18 cellular contexts compared by ENCODE assay signal in genomic region chr3:155385896-155386295, GRCh38.
"Had no signal": no experiment of that assay in that cellular context is flagged by ENCODE, and none has a peak within 500 bp of the region (broad histone marks: within the 10 kb centered on the region; RNA-seq: fewer than 3 reads in every experiment).

No MANE protein-coding gene starts in this region.

- H3K36me3 ChIP-seq: upper lobe of left lung had no signal

- H3K27ac Mint-ChIP-seq: activated B cell treated with CpG ODN at 0.5 μM for 24 hours; activated CD4-positive, alpha-beta memory T cell treated with anti-CD3 and anti-CD28 coated beads for 36 hours; activated CD4-positive, alpha-beta T cell treated with anti-CD3 and anti-CD28 coated beads for 36 hours; activated naive CD4-positive, alpha-beta T cell treated with anti-CD3 and anti-CD28 coated beads for 36 hours; activated naive CD8-positive, alpha-beta T cell treated with anti-CD3 and anti-CD28 coated beads, Interleukin-2, amount 10 ng/mL, durations not matched to agents 7 days and 5 days; activated T-cell treated with anti-CD3 and anti-CD28 coated beads, Interleukin-2, amount 50 U/mL, for 72 hours; mesothelial cell of epicardium; naive thymus-derived CD8-positive, alpha-beta T cell; T-helper 1 cell treated with Interleukin-12 subunit alpha and Interleukin-12 subunit beta and Interleukin-4 antibody, amounts not matched to agents 30 μg/mL and 1 μg/mL, for 36 hours had no signal

- H3K4me1 Mint-ChIP-seq: activated B cell treated with CpG ODN at 0.5 μM for 24 hours; activated CD4-positive, alpha-beta T cell treated with anti-CD3 and anti-CD28 coated beads for 36 hours; mesothelial cell of epicardium; naive thymus-derived CD8-positive, alpha-beta T cell had no signal

- H3K4me1 ChIP-seq: upper lobe of left lung had no signal

- H3K9me3 ChIP-seq: psoas muscle, upper lobe of left lung had no signal

- H3K27me3 ChIP-seq: upper lobe of left lung had no signal

- H3K36me3 Mint-ChIP-seq: activated CD4-positive, alpha-beta memory T cell treated with anti-CD3 and anti-CD28 coated beads for 36 hours; activated naive CD8-positive, alpha-beta T cell treated with anti-CD3 and anti-CD28 coated beads, Interleukin-2, amount 10 ng/mL, durations not matched to agents 7 days and 5 days; mesothelial cell of epicardium; naive thymus-derived CD8-positive, alpha-beta T cell had no signal

- ATAC-seq: activated CD4-positive, alpha-beta T cell treated with anti-CD3 and anti-CD28 coated beads for 36 hours; activated T-cell treated with anti-CD3 and anti-CD28 coated beads, Interleukin-2, amount 50 U/mL, for 72 hours; naive thymus-derived CD8-positive, alpha-beta T cell; stimulated activated naive CD8-positive, alpha-beta T cell treated with anti-CD3 and anti-CD28 coated beads, Interleukin-15, Interleukin-2, amounts not matched to agents 100 U/mL and 50 U/mL, for 24 hours had no signal

- H3K4me3 Mint-ChIP-seq: activated B cell treated with CpG ODN at 0.5 μM for 24 hours; activated CD4-positive, alpha-beta memory T cell treated with anti-CD3 and anti-CD28 coated beads for 36 hours; activated CD4-positive, alpha-beta T cell treated with anti-CD3 and anti-CD28 coated beads for 36 hours; activated naive CD4-positive, alpha-beta T cell treated with anti-CD3 and anti-CD28 coated beads for 36 hours; activated naive CD8-positive, alpha-beta T cell treated with anti-CD3 and anti-CD28 coated beads, Interleukin-2, amount 10 ng/mL, durations not matched to agents 7 days and 5 days; activated T-cell treated with anti-CD3 and anti-CD28 coated beads, Interleukin-2, amount 50 U/mL, for 72 hours; mesothelial cell of epicardium; naive thymus-derived CD8-positive, alpha-beta T cell; T-helper 1 cell treated with Interleukin-12 subunit alpha and Interleukin-12 subunit beta and Interleukin-4 antibody, amounts not matched to agents 30 μg/mL and 1 μg/mL, for 36 hours had no signal

- H3K27me3 Mint-ChIP-seq: activated CD4-positive, alpha-beta memory T cell treated with anti-CD3 and anti-CD28 coated beads for 36 hours; activated CD4-positive, alpha-beta T cell treated with anti-CD3 and anti-CD28 coated beads for 36 hours had no signal

- H3K9me3 Mint-ChIP-seq: activated B cell treated with CpG ODN at 0.5 μM for 24 hours; activated CD4-positive, alpha-beta memory T cell treated with anti-CD3 and anti-CD28 coated beads for 36 hours; activated naive CD4-positive, alpha-beta T cell treated with anti-CD3 and anti-CD28 coated beads for 36 hours; activated naive CD8-positive, alpha-beta T cell treated with anti-CD3 and anti-CD28 coated beads, Interleukin-2, amount 10 ng/mL, durations not matched to agents 7 days and 5 days; activated T-cell treated with anti-CD3 and anti-CD28 coated beads, Interleukin-2, amount 50 U/mL, for 72 hours; mesothelial cell of epicardium; T-helper 1 cell treated with Interleukin-12 subunit alpha and Interleukin-12 subunit beta and Interleukin-4 antibody, amounts not matched to agents 30 μg/mL and 1 μg/mL, for 36 hours had no signal

- H3K4me3 ChIP-seq: psoas muscle, upper lobe of left lung had no signal

- DNase-seq: activated B cell treated with CpG ODN at 0.5 μM for 24 hours; activated CD4-positive, alpha-beta memory T cell treated with anti-CD3 and anti-CD28 coated beads for 36 hours; activated CD4-positive, alpha-beta T cell treated with anti-CD3 and anti-CD28 coated beads for 36 hours; activated effector memory CD4-positive, alpha-beta T cell treated with Interleukin-2 at 50 U/mL for 16 hours; activated naive CD4-positive, alpha-beta T cell treated with anti-CD3 and anti-CD28 coated beads for 36 hours; activated naive CD8-positive, alpha-beta T cell treated with anti-CD3 and anti-CD28 coated beads, Interleukin-2, amount 10 ng/mL, durations not matched to agents 7 days and 5 days; activated T-cell treated with anti-CD3 and anti-CD28 coated beads, Interleukin-2, amount 50 U/mL, for 72 hours; caudate nucleus; dermis blood vessel endothelial cell; effector CD8-positive, alpha-beta T cell; kidney; naive thymus-derived CD8-positive, alpha-beta T cell; psoas muscle; stimulated activated CD4-positive, alpha-beta T cell treated with anti-CD3 and anti-CD28 coated beads, Interleukin-4, amount 100 ng/mL, for 24 hours; stimulated activated naive CD8-positive, alpha-beta T cell treated with anti-CD3 and anti-CD28 coated beads, Interleukin-15, Interleukin-2, amounts not matched to agents 100 U/mL and 50 U/mL, for 24 hours; upper lobe of left lung had no signal

- H3K27ac ChIP-seq: psoas muscle had no signal
